ENCODE assay signal across 12 cellular contexts in the genomic region with DNA sequence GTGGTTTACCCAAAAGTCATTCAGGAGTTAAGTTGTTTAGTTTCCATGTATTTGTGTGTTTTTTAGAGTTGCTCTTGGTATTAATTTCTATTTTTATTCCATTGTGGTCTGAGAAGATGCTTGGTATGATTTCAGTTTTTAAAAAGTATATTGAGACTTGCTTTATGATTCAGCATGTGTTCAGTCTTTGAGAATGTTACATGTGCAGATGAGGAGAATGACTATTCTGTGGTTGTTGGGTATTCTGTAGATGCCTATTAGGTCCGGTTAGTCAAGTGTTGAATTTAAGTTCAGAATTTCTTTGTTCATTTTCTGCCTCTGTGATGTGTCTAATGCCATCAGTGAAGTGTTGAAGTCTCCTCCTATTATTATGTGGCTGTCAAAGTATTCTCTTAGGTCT.
A peak's percentile ranks its signal among the peaks of the same experiment; 100 is the strongest.
DNase-seq lines count a peak whose midpoint lies in the region; ATAC-seq and TF ChIP-seq lines count a peak whose summit lies in the region.
"Had no signal": no experiment of that assay in that cellular context is flagged by ENCODE, and none has a peak within 500 bp of the region (broad histone marks: within the 10 kb centered on the region; RNA-seq: fewer than 3 reads in every experiment).

No MANE protein-coding gene starts in this region.

- dilution Hi-C loops in IMR-90 (cut with HindIII; ENCODE audit: low sequenced_read_pairs, unreplicated experiment): no loop called here

- no peak overlapping the region for H3K4ac ChIP-seq in IMR-90 (ENCODE audit: low read depth, low read length)

- H2BK20ac ChIP-seq in IMR-90 (ENCODE audit: low read depth, low read length): no peak overlapping the region

- ATAC-seq in activated T-cell treated with anti-CD3 and anti-CD28 coated beads, Interleukin-2, amount 50 U/mL, for 72 hours (replicated peaks in 1 of 2): peak; percentile 45 to 83
- peak; percentile 92 for ATAC-seq in HG02678 (IDR thresholded peaks at IDR 0.05; ENCODE audit: unreplicated experiment)
- ATAC-seq in IMR-90 (ENCODE audit: low read depth): peak; percentile 72; the same call in 1 of the 2 replicates
- ATAC-seq in stimulated activated effector memory CD8-positive, alpha-beta T cell treated with anti-CD3 and anti-CD28 coated beads, Interleukin-12 subunit alpha, Interleukin-12 subunit beta, amount 100 ng/mL, for 72 hours: peak; percentile 97
- ATAC-seq: gastroesophageal sphincter had no signal

- H3K56ac ChIP-seq in IMR-90 (ENCODE audit: extremely low read depth, insufficient read depth, low read length): no peak overlapping the region

- POLR2A ChIA-PET in IMR-90 (lab: Charles Lee; ENCODE audit: unreplicated experiment): no interaction called here

- no peak overlapping the region for H3K18ac ChIP-seq in IMR-90 (ENCODE audit: low read depth, low read length)

- H3K9me3 Mint-ChIP-seq in activated T-cell treated with anti-CD3 and anti-CD28 coated beads, Interleukin-2, amount 50 U/mL, for 72 hours: peaks cover 0 to 3% of the 10 kb centered on the region in 2 donors
- peaks cover 3% of the 10 kb centered on the region for H3K9me3 Mint-ChIP-seq in stimulated activated effector memory CD8-positive, alpha-beta T cell treated with anti-CD3 and anti-CD28 coated beads, Interleukin-12 subunit alpha, Interleukin-12 subunit beta, amount 100 ng/mL, for 72 hours
- H3K9me3 Mint-ChIP-seq in immature natural killer cell: no peaks in the 10 kb centered on the region
- H3K9me3 Mint-ChIP-seq: activated T-helper 2 cell treated with anti-CD3 and anti-CD28 coated beads, Interferon-gamma antibody, Interleukin-2, Interleukin-4, amounts not matched to agents 10 μg/mL and 5 μg/mL and 100 μg/mL, durations not matched to agents 14 hours and 24 hours and 36 hours; naive B cell had no signal

- H3K36me3 ChIP-seq in IMR-90 (ENCODE audit: control insufficient read depth, insufficient read depth, low read length): peaks cover 2% of the 10 kb centered on the region; the same call in 1 of the 2 replicates

- CTCF ChIA-PET in IMR-90 (lab: Yijun Ruan, JAX): no interaction called here

- H3K27ac ChIP-seq in IMR-90 (ENCODE audit: insufficient read depth, low read length): no peak overlapping the region
- H3K27ac ChIP-seq: gastroesophageal sphincter had no signal

- no peak overlapping the region for H3K4me3 Mint-ChIP-seq in activated T-cell treated with anti-CD3 and anti-CD28 coated beads, Interleukin-2, amount 50 U/mL, for 72 hours
- H3K4me3 Mint-ChIP-seq in stimulated activated effector memory CD8-positive, alpha-beta T cell treated with anti-CD3 and anti-CD28 coated beads, Interleukin-12 subunit alpha, Interleukin-12 subunit beta, amount 100 ng/mL, for 72 hours: no peak overlapping the region
- H3K4me3 Mint-ChIP-seq in immature natural killer cell: no peak overlapping the region
- H3K4me3 Mint-ChIP-seq: naive B cell had no signal

- H3K9me3 ChIP-seq in IMR-90 (ENCODE audit: control insufficient read depth, insufficient read depth, low read length): no peaks in the 10 kb centered on the region
- H3K9me3 ChIP-seq: gastroesophageal sphincter had no signal

- no peak overlapping the region for H2AK5ac ChIP-seq in IMR-90 (ENCODE audit: low read depth, low read length)

- H3K27ac Mint-ChIP-seq in activated T-cell treated with anti-CD3 and anti-CD28 coated beads, Interleukin-2, amount 50 U/mL, for 72 hours: no peak overlapping the region
- H3K27ac Mint-ChIP-seq in stimulated activated effector memory CD8-positive, alpha-beta T cell treated with anti-CD3 and anti-CD28 coated beads, Interleukin-12 subunit alpha, Interleukin-12 subunit beta, amount 100 ng/mL, for 72 hours: no peak overlapping the region
- H3K27ac Mint-ChIP-seq in immature natural killer cell: no peak overlapping the region
- H3K27ac Mint-ChIP-seq: activated T-helper 2 cell treated with anti-CD3 and anti-CD28 coated beads, Interferon-gamma antibody, Interleukin-2, Interleukin-4, amounts not matched to agents 10 μg/mL and 5 μg/mL and 100 μg/mL, durations not matched to agents 14 hours and 24 hours and 36 hours; naive B cell had no signal

- no peak overlapping the region for H3K4me2 ChIP-seq in IMR-90 (ENCODE audit: low read depth, low read length)

- H4K91ac ChIP-seq in IMR-90 (ENCODE audit: insufficient read depth, low read depth, low read length): no peak overlapping the region

- no peak overlapping the region for H3K14ac ChIP-seq in IMR-90 (replicated peaks; ENCODE audit: low read depth, low read length)

- no peak for DNase-seq in activated T-cell treated with anti-CD3 and anti-CD28 coated beads, Interleukin-2, amount 50 U/mL, for 72 hours
- DNase-seq in activated T-cell treated with anti-CD3 and anti-CD28 coated beads for 4 hours (no peak), IMR-90 (peak; percentile 83), KG1 (lab: John Stamatoyannopoulos, UW) (no peak), cerebellar cortex (ENCODE audit: low spot score) (no peak), immature natural killer cell (no peak)
- no peak for DNase-seq in stimulated activated effector memory CD8-positive, alpha-beta T cell treated with anti-CD3 and anti-CD28 coated beads, Interleukin-12 subunit alpha, Interleukin-12 subunit beta, amount 100 ng/mL, for 72 hours (ENCODE audit: low spot score in 2 of 2)
- DNase-seq: naive B cell, NCI-H1694 treated with DMSO at 0.1 percent for 48 hours had no signal

- peaks cover 14% of the 10 kb centered on the region for H3K9me1 ChIP-seq in IMR-90 (ENCODE audit: insufficient read depth, low read length)

- TF ChIP-seq RAD21 in IMR-90 (IDR thresholded peaks at IDR 0.05; ENCODE audit: low read length): no peak

- no peak overlapping the region for H2BK120ac ChIP-seq in IMR-90 (ENCODE audit: low read depth, low read length)

- H4K8ac ChIP-seq in IMR-90 (ENCODE audit: low read depth in 2 of 2, low read length in 2 of 2): no peak overlapping the region

- H2AFZ ChIP-seq in IMR-90 (replicated peaks; ENCODE audit: low read length, poor library complexity): no peak overlapping the region

- H3K4me1 ChIP-seq in IMR-90 (ENCODE audit: control insufficient read depth, insufficient read depth, low read length): peaks cover 3% of the 10 kb centered on the region

- no peak overlapping the region for H2BK15ac ChIP-seq in IMR-90 (ENCODE audit: low read depth, low read length)

- in situ Hi-C loops in IMR-90 (cut with MboI; ENCODE audit: low sequenced_read_pairs): no loop called here

- no peaks in the 10 kb centered on the region for H3K36me3 Mint-ChIP-seq in activated T-cell treated with anti-CD3 and anti-CD28 coated beads, Interleukin-2, amount 50 U/mL, for 72 hours (ENCODE audit: insufficient read depth in 2 of 2)
- no peaks in the 10 kb centered on the region for H3K36me3 Mint-ChIP-seq in stimulated activated effector memory CD8-positive, alpha-beta T cell treated with anti-CD3 and anti-CD28 coated beads, Interleukin-12 subunit alpha, Interleukin-12 subunit beta, amount 100 ng/mL, for 72 hours
- peaks cover 3 to 4% (median 4%) of the 10 kb centered on the region in 3 donors for H3K36me3 Mint-ChIP-seq in immature natural killer cell
- H3K36me3 Mint-ChIP-seq: naive B cell had no signal

- no peak overlapping the region for H4K5ac ChIP-seq in IMR-90 (ENCODE audit: low read depth, low read length)

- no TSS peak for BruUV-seq in IMR-90 (replicated peaks; lab: Mats Ljungman, UMichigan)

- TF ChIP-seq CTCF in IMR-90 (conservative IDR thresholded peaks at IDR 0.05; ENCODE audit: low read depth, low read length): no peak

- no peak overlapping the region for H2BK5ac ChIP-seq in IMR-90 (ENCODE audit: low read depth, low read length, poor library complexity, severe bottlenecking)

- H3K9ac ChIP-seq in IMR-90 (ENCODE audit: low read depth, low read length): no peak overlapping the region

- H3K27me3 ChIP-seq in IMR-90 (ENCODE audit: control insufficient read depth, insufficient read depth, low read length): no peaks in the 10 kb centered on the region
- H3K27me3 ChIP-seq: gastroesophageal sphincter had no signal

- no peak overlapping the region for H2AK9ac ChIP-seq in IMR-90 (replicated peaks; ENCODE audit: low read depth, low read length, poor library complexity)

- no CpG with 5 or more reads among the region's 1 CpG for WGBS in IMR-90 (ENCODE audit: extremely low coverage in 2 of 2, insufficient read length in 1 of 2), 2 experiments

- H3K23ac ChIP-seq in IMR-90 (ENCODE audit: low read depth, low read length): no peak overlapping the region

- H3K79me1 ChIP-seq in IMR-90 (ENCODE audit: low read depth in 1 of 2, low read length in 2 of 2): peaks cover 45 to 55% of the 10 kb centered on the region in 2 experiments

- intact Hi-C loops in IMR-90 (cut with micrococcal nuclease): no loop called here

- peaks cover 21% of the 10 kb centered on the region for H3K4me1 Mint-ChIP-seq in activated T-cell treated with anti-CD3 and anti-CD28 coated beads, Interleukin-2, amount 50 U/mL, for 72 hours (ENCODE audit: low read depth)
- H3K4me1 Mint-ChIP-seq in stimulated activated effector memory CD8-positive, alpha-beta T cell treated with anti-CD3 and anti-CD28 coated beads, Interleukin-12 subunit alpha, Interleukin-12 subunit beta, amount 100 ng/mL, for 72 hours: peaks cover 33% of the 10 kb centered on the region
- H3K4me1 Mint-ChIP-seq in immature natural killer cell: peaks cover 12 to 23% of the 10 kb centered on the region in 2 donors
- H3K4me1 Mint-ChIP-seq: naive B cell had no signal

- no peak for TF ChIP-seq POLR2A in IMR-90 (IDR thresholded peaks at IDR 0.05; ENCODE audit: low read depth, low read length)

- no peaks in the 10 kb centered on the region for H3K27me3 Mint-ChIP-seq in activated T-cell treated with anti-CD3 and anti-CD28 coated beads, Interleukin-2, amount 50 U/mL, for 72 hours (ENCODE audit: low read depth)
- peaks cover 0 to 3% (median 0%) of the 10 kb centered on the region in 3 donors for H3K27me3 Mint-ChIP-seq in immature natural killer cell (ENCODE audit: low read depth in 3 of 3)

- H4K20me1 ChIP-seq in IMR-90 (ENCODE audit: insufficient read depth, low read length): peaks cover 22% of the 10 kb centered on the region

- H3K4me3 ChIP-seq in IMR-90 (ENCODE audit: insufficient read depth, low read depth, low read length): no peak overlapping the region
- H3K4me3 ChIP-seq: gastroesophageal sphincter had no signal

TF ChIP-seq in IMR-90, 13 proteins besides CTCF, POLR2A, EP300 and RAD21 (continues in another document):
- TF ChIP-seq, protein P1, sequence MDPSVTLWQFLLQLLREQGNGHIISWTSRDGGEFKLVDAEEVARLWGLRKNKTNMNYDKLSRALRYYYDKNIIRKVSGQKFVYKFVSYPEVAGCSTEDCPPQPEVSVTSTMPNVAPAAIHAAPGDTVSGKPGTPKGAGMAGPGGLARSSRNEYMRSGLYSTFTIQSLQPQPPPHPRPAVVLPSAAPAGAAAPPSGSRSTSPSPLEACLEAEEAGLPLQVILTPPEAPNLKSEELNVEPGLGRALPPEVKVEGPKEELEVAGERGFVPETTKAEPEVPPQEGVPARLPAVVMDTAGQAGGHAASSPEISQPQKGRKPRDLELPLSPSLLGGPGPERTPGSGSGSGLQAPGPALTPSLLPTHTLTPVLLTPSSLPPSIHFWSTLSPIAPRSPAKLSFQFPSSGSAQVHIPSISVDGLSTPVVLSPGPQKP (IDR thresholded peaks at IDR 0.05; ENCODE audit: borderline replicate concordance, low read depth, low read length): no peak
- TF ChIP-seq CHD1 (IDR thresholded peaks at IDR 0.05; ENCODE audit: low read depth, low read length) (no peak), RFX5 (IDR thresholded peaks at IDR 0.05; ENCODE audit: low read depth, low read length) (no peak), BHLHE40 (IDR thresholded peaks at IDR 0.05; ENCODE audit: low read depth, low read length) (0 out of 2 replicates have a peak, but pooled peaks have one; percentile 15)
